In the genomic region with DNA sequence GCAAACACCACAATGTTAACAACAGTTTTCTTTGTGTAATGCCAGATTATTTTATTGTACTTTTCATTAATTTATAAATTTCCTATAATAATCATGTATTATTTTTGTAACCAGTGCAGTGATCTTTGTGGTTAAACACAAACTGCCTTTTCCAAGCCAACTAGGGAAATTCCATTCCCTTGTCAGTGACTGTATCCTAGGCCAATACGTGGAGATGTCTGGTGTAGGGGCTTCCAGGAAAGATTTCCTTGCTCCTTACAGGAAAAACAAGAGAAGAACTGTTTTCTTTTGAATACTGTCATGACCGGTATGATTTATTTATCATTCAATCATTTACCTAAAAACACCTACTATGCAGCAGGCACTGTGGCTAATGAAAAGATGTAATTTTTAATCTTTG, we compare ENCODE assay signal across 11 cellular contexts.
"Had no signal": no experiment of that assay in that cellular context is flagged by ENCODE, and none has a peak within 500 bp of the region (broad histone marks: within the 10 kb centered on the region; RNA-seq: fewer than 3 reads in every experiment).

No MANE protein-coding gene starts in this region.

- H3K27ac ChIP-seq: body of pancreas, prostate gland, spleen, suprapubic skin had no signal

- H3K4me1 ChIP-seq: prostate gland, spleen, suprapubic skin had no signal

- DNase-seq: activated naive CD4-positive, alpha-beta T cell treated with anti-CD3 and anti-CD28 coated beads, Interleukin-2, amount 10 ng/mL, durations not matched to agents 7 days and 5 days; activated T-cell treated with anti-CD3 and anti-CD28 coated beads, Interleukin-2, amount 50 U/mL, for 1 hour; body of pancreas; central memory CD4-positive, alpha-beta T cell; cortex of kidney; effector CD8-positive, alpha-beta T cell; spleen had no signal

- H3K36me3 ChIP-seq: prostate gland, spleen, suprapubic skin had no signal

- H3K9me3 ChIP-seq: prostate gland, suprapubic skin had no signal

- H3K4me3 ChIP-seq: body of pancreas, prostate gland, spleen, suprapubic skin had no signal

- ATAC-seq: activated CD4-positive, CD25-positive, alpha-beta regulatory T cell treated with anti-CD3 and anti-CD28 coated beads, Interleukin-2, amount 50 U/mL, for 24 hours; body of pancreas; sciatic nerve had no signal

- H3K27me3 ChIP-seq: body of pancreas, spleen, suprapubic skin had no signal
